Comparison of ENCODE assay signal across 9 cellular contexts in genomic region chr17:72588561-72588960, GRCh38.
DNase-seq lines count a peak whose midpoint lies in the region; ATAC-seq and TF ChIP-seq lines count a peak whose summit lies in the region.
"Had no signal": no experiment of that assay in that cellular context is flagged by ENCODE, and none has a peak within 500 bp of the region (broad histone marks: within the 10 kb centered on the region; RNA-seq: fewer than 3 reads in every experiment).

No MANE protein-coding gene starts in this region.

- H3K4me3 ChIP-seq in PC-9 (peak overlapping the region; percentile 97; the same call in 1 of the 2 replicates), endocrine pancreas (ENCODE audit: control insufficient read depth, insufficient read depth, low read length) (peak overlapping the region; percentile 67), rectal smooth muscle tissue (ENCODE audit: low read length) (peak overlapping the region; percentile 14)

- H3K79me2 ChIP-seq in PC-9 (ENCODE audit: low read depth): peaks cover 87% of the 10 kb centered on the region

- H3K27me3 ChIP-seq in PC-9 (ENCODE audit: insufficient read depth, low read depth) (no peaks in the 10 kb centered on the region), endocrine pancreas (ENCODE audit: control insufficient read depth, insufficient read depth, low read length) (no peaks in the 10 kb centered on the region), rectal smooth muscle tissue (ENCODE audit: control insufficient read depth, insufficient read depth, low read length) (peaks cover 5% of the 10 kb centered on the region)

- TF ChIP-seq CTCF in PC-9 (conservative IDR thresholded peaks at IDR 0.05): no peak

- POLR2A ChIA-PET in PC-9 (lab: Charles Lee; ENCODE audit: unreplicated experiment): interaction anchor here (0.7 to 1.4 kb wide), 4 partner anchors 8 to 95 kb away, joined by 3 to 8 read pairs (median 4); no protein-coding TSS in a partner anchor

- H3K27ac ChIP-seq in PC-9 (peak overlapping the region; percentile 86), rectal smooth muscle tissue (ENCODE audit: low read depth, low read length) (no peak overlapping the region)

- H3K9me3 ChIP-seq in PC-9 (ENCODE audit: insufficient read depth, low read depth): no peaks in the 10 kb centered on the region
- H3K9me3 ChIP-seq in endocrine pancreas (ENCODE audit: control insufficient read depth, low read length): no peaks in the 10 kb centered on the region

- no peak for ATAC-seq in GM18873 (IDR thresholded peaks at IDR 0.05; ENCODE audit: low FRiP score, unreplicated experiment)
- no peak for ATAC-seq in GM19328 (IDR thresholded peaks at IDR 0.05; ENCODE audit: unreplicated experiment)

- H2AFZ ChIP-seq in PC-9: peak overlapping the region; percentile 34; the same call in 1 of the 2 replicates

- TSS peak; percentile 0 for BruUV-seq in PC-9 (replicated peaks; lab: Mats Ljungman, UMichigan)

- peaks cover 31% of the 10 kb centered on the region for H3K4me1 ChIP-seq in PC-9 (replicated peaks; ENCODE audit: insufficient read depth)
- H3K4me1 ChIP-seq in endocrine pancreas (ENCODE audit: control insufficient read depth, insufficient read depth, low read length): no peaks in the 10 kb centered on the region
- peaks cover 4% of the 10 kb centered on the region for H3K4me1 ChIP-seq in rectal smooth muscle tissue (ENCODE audit: control insufficient read depth, insufficient read depth, low read length)

- CTCF ChIA-PET in PC-9 (lab: Charles Lee): interaction anchor here (0.9 to 1.8 kb wide), 2 partner anchors 14 to 96 kb away, joined by 3 to 4 read pairs; no protein-coding TSS in a partner anchor

- DNase-seq in NCI-H1105 treated with DMSO at 0.1 percent for 48 hours (lab: John Stamatoyannopoulos, UW) (peak; percentile 42), NCI-H1105 (lab: John Stamatoyannopoulos, UW) (no peak), PC-9 (no peak), HK-2 (ENCODE audit: unreplicated experiment) (no peak)
- DNase-seq: KG1 had no signal

- H3K4me2 ChIP-seq in PC-9: peak overlapping the region; percentile 95

- intact Hi-C loops in PC-9 (cut with micrococcal nuclease; ENCODE audit: unreplicated experiment): loop anchor here (2.0 kb wide), 2 partner anchors 28 to 128 kb away; no protein-coding TSS in a partner anchor

- peaks cover 9% of the 10 kb centered on the region; the same call in 1 of the 2 replicates for H4K20me1 ChIP-seq in PC-9 (ENCODE audit: insufficient read depth)

- no peaks in the 10 kb centered on the region for H3K9me2 ChIP-seq in PC-9 (ENCODE audit: insufficient read depth)

- H3K9ac ChIP-seq in endocrine pancreas (ENCODE audit: control insufficient read depth, insufficient read depth, low read length) (peak overlapping the region; percentile 42), rectal smooth muscle tissue (ENCODE audit: low read length) (no peak overlapping the region)

- H3F3A ChIP-seq in PC-9 (ENCODE audit: insufficient read depth, low read depth): peaks cover 34% of the 10 kb centered on the region

- peaks cover 6% of the 10 kb centered on the region; the same call in 1 of the 2 replicates for H3K36me3 ChIP-seq in PC-9 (ENCODE audit: low read depth)
- H3K36me3 ChIP-seq in endocrine pancreas (ENCODE audit: control insufficient read depth, insufficient read depth, low read length): no peaks in the 10 kb centered on the region
- H3K36me3 ChIP-seq in rectal smooth muscle tissue (ENCODE audit: control insufficient read depth, insufficient read depth, low read length): no peaks in the 10 kb centered on the region

Comparison
In these comparisons a context has a peak if more than half of its experiments do, and no peak if none do; other contexts are left out.
1. H3K4me3 ChIP-seq: peak in every context shown above with its lines; median percentile 97 in PC-9; 67 in endocrine pancreas; 14 in rectal smooth muscle tissue.